ENCODE assay signal across 2 cellular contexts in genomic region chr2:98390571-98391476, GRCh38.
TF ChIP-seq lines count a peak whose summit lies in the region.

No MANE protein-coding gene starts in this region.

TF ChIP-seq in SK-N-SH, 30 proteins besides CTCF, POLR2A, EP300 and RAD21 (continued from another document):
- no peak for TF ChIP-seq POLR2AphosphoS5 (IDR thresholded peaks at IDR 0.05; ENCODE audit: low read depth, low read length)
- no peak for TF ChIP-seq MAX (IDR thresholded peaks at IDR 0.05; ENCODE audit: low read depth)
- no peak for TF ChIP-seq JUND (IDR thresholded peaks at IDR 0.05)
- TF ChIP-seq MXI1 (IDR thresholded peaks at IDR 0.05; ENCODE audit: low read depth, low read length): no peak
- TF ChIP-seq IRF3 (IDR thresholded peaks at IDR 0.05; ENCODE audit: low read depth, low read length): no peak
- no peak for TF ChIP-seq GATA2 (CRISPR knock-in tag; IDR thresholded peaks at IDR 0.05)
- no peak for TF ChIP-seq EZH2phosphoT487 (IDR thresholded peaks at IDR 0.05; ENCODE audit: borderline replicate concordance, low read depth)
- TF ChIP-seq ZBTB33 (IDR thresholded peaks at IDR 0.05; ENCODE audit: borderline replicate concordance, low read depth): no peak
- no peak for TF ChIP-seq CHD2 (IDR thresholded peaks at IDR 0.05; ENCODE audit: low read length, partially characterized antibody)
- TF ChIP-seq TCF12 (IDR thresholded peaks at IDR 0.05): no peak
- no peak for TF ChIP-seq GABPA (IDR thresholded peaks at IDR 0.05; ENCODE audit: low read depth)
- TF ChIP-seq FOXJ3 (CRISPR knock-in tag; IDR thresholded peaks at IDR 0.05): no peak
- TF ChIP-seq USF2 (IDR thresholded peaks at IDR 0.05; ENCODE audit: borderline replicate concordance, low read depth, low read length): no peak
- no peak for TF ChIP-seq TEAD4 (IDR thresholded peaks at IDR 0.05; ENCODE audit: borderline replicate concordance, insufficient read depth)
- no peak for TF ChIP-seq NRF1 (IDR thresholded peaks at IDR 0.05; ENCODE audit: low read depth, low read length)
- TF ChIP-seq MEF2A (IDR thresholded peaks at IDR 0.05; ENCODE audit: borderline replicate concordance, low read depth): no peak
- no peak for TF ChIP-seq RCOR1 (IDR thresholded peaks at IDR 0.05; ENCODE audit: low read length)

TF ChIP-seq in SK-N-SH treated with all-trans-retinoic acid at 6 μM for 48 hours, 23 proteins besides CTCF, POLR2A, EP300 and RAD21 (continued from another document):
- no peak for TF ChIP-seq BACH2 (CRISPR knock-in tag; IDR thresholded peaks at IDR 0.05; ENCODE audit: borderline replicate concordance)
